ENCODE assay signal across 8 cellular contexts in genomic region chr10:115092555-115093285, GRCh38. TPM values are rescaled to one million over a fixed set of nuclear protein-coding genes. Genes with fewer than 3 reads are reported as not detected.
A peak's percentile ranks its signal among the peaks of the same experiment; 100 is the strongest.
DNase-seq lines count a peak whose midpoint lies in the region; ATAC-seq and TF ChIP-seq lines count a peak whose summit lies in the region.

No MANE protein-coding gene starts in this region.

- H3K4me1 Mint-ChIP-seq in endothelial cell (ENCODE audit: unreplicated experiment), result peaks cover 20% of the 10 kb centered on the region

- 1% methylated on average over 34 to 47 of the region's 75 CpGs for WGBS in mesodermal cell (ENCODE audit: insufficient coverage in 2 of 2), 2 experiments
- 1 to 2% methylated on average over 9 to 30 of the region's 75 CpGs for WGBS in transverse colon (ENCODE audit: low coverage in 1 of 2), 2 donors

- peaks cover 13% of the 10 kb centered on the region for H3K27me3 Mint-ChIP-seq in endothelial cell (ENCODE audit: unreplicated experiment)

- DNase-seq in GM12864 (ENCODE audit: low read depth) (no peak), HuH-7 (ENCODE audit: low spot score) (peak; percentile 28), endothelial cell (ENCODE audit: low spot score) (peak; percentile 38), transverse colon (peak; percentile 14), SHP77 (lab: John Stamatoyannopoulos, UW) (no peak)
- peak; percentile 18 for DNase-seq in activated CD4-positive, alpha-beta T cell treated with anti-CD3 and anti-CD28 coated beads for 48 hours

- peaks cover 8% of the 10 kb centered on the region for H3K36me3 Mint-ChIP-seq in endothelial cell (ENCODE audit: low read depth, unreplicated experiment)

- no peaks in the 10 kb centered on the region for H3K9me3 Mint-ChIP-seq in endothelial cell (ENCODE audit: unreplicated experiment)

- peaks cover 82% of the 10 kb centered on the region for H3K27me3 ChIP-seq in transverse colon

- H3K27ac Mint-ChIP-seq in endothelial cell (ENCODE audit: unreplicated experiment), result no peak overlapping the region

- H3K4me3 ChIP-seq in GM12864 (ENCODE audit: low read depth, low read length), result peak overlapping the region; percentile 65
- peak overlapping the region; percentile 81 for H3K4me3 ChIP-seq in mesodermal cell (ENCODE audit: extremely low read depth, insufficient read depth, low read length, poor library complexity, severe bottlenecking)
- peak overlapping the region; percentile 39 to 67 (median 59) for H3K4me3 ChIP-seq in transverse colon

- TF ChIP-seq CTCF in GM12864 (IDR thresholded peaks at IDR 0.05; ENCODE audit: low read depth, low read length, missing control alignments) (no peak), endothelial cell (IDR thresholded peaks at IDR 0.05; ENCODE audit: unreplicated experiment) (no peak), transverse colon (IDR thresholded peaks at IDR 0.05) (no peak)

- H3K4me3 Mint-ChIP-seq in endothelial cell (ENCODE audit: unreplicated experiment), result peak overlapping the region; percentile 97

- H3K9me3 ChIP-seq in mesodermal cell (ENCODE audit: control insufficient read depth, low read length) (no peaks in the 10 kb centered on the region), transverse colon (no peaks in the 10 kb centered on the region)

- intact Hi-C loops in transverse colon (cut with DNase I; ENCODE audit: low total_unique reads), result no loop called here

- H3K36me3 ChIP-seq in mesodermal cell (ENCODE audit: control insufficient read depth, insufficient read depth, low read length), result no peaks in the 10 kb centered on the region
- no peaks in the 10 kb centered on the region for H3K36me3 ChIP-seq in transverse colon

- TF ChIP-seq EP300 in transverse colon (IDR thresholded peaks at IDR 0.05; ENCODE audit: low read depth), result no peak

- TF ChIP-seq POLR2A in transverse colon (IDR thresholded peaks at IDR 0.05), result no peak

- ATAC-seq in GM21576 (IDR thresholded peaks at IDR 0.05; ENCODE audit: unreplicated experiment), result peak; percentile 67

- H3K27ac ChIP-seq in mesodermal cell (ENCODE audit: low read depth, low read length, severe bottlenecking) (peak overlapping the region; percentile 93), transverse colon (peak overlapping the region; percentile 64 to 81 (median 78))

- in situ Hi-C loops in transverse colon (cut with MboI; ENCODE audit: low pct_ligation_motif_present in 1 of 4, low pct_unique_long_range_greater_than_20kb in 1 of 4, low sequenced_read_pairs in 3 of 4), result no loop called here

- no peaks in the 10 kb centered on the region for H3K4me1 ChIP-seq in mesodermal cell (ENCODE audit: control insufficient read depth, insufficient read depth, low read length, poor library complexity, severe bottlenecking)
- H3K4me1 ChIP-seq in transverse colon, result peaks cover 0 to 20% (median 8%) of the 10 kb centered on the region in 4 donors

RNA-seq across cellular contexts. Expression of gene ATRNL1, which starts 0.4 kb away (rescaled TPM):
- total RNA-seq in endothelial cell (ENCODE audit: unreplicated experiment) (32.5 TPM), transverse colon (10 to 100 TPM in 3 of 4 donors, 1 to 10 TPM in 1; 4.4 to 18.4 (median 14.4) TPM)
- 7.7 TPM for polyA plus RNA-seq in mesodermal cell (2013, experiment 1 of 2)
- polyA plus RNA-seq in mesodermal cell (2013, experiment 2 of 2), result 10.5 TPM

Comparison
In these comparisons a context has a peak if more than half of its experiments do, and no peak if none do; other contexts are left out.
1. DNase-seq: peak in HuH-7 (single experiment), activated CD4-positive, alpha-beta T cell treated with anti-CD3 and anti-CD28 coated beads for 48 hours (single experiment), endothelial cell (single experiment) and transverse colon (single experiment); none in GM12864 (single experiment) and SHP77 (0 of 2).
2. Peak in every context shown above with its lines, with median percentiles within 50 percentile points of each other: H3K4me3 ChIP-seq.